Comparison of ENCODE assay signal across 8 cellular contexts in the genomic region with DNA sequence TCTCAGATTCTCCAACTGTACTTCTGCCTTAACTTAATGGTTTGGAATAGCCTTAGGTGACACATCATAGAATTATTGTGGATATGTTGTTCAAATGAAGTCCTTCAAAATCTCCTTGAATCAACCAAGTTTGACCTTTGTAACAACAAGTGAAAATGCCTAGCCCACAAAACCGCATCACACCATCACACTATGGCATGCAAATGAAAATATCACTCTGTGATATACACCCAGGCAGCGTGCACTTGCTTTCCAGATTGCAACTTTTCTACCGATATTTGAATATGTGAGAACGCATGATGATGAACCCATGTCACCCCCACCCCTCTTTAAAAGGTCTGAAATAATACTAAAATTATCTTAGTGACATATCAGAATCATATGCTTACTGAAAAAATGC.
"Had no signal": no experiment of that assay in that cellular context is flagged by ENCODE, and none has a peak within 500 bp of the region (broad histone marks: within the 10 kb centered on the region; RNA-seq: fewer than 3 reads in every experiment).

No MANE protein-coding gene starts in this region.

- H2AFZ ChIP-seq: GM23338 had no signal

- H3K4me2 ChIP-seq: GM23338 had no signal

- ATAC-seq: GM23338, K562 had no signal

- FAIRE-seq: H1, H54, HTR-8/SVneo, K562 had no signal

- DNase-seq: H9, HCEC 1CT, IMR-90 had no signal

- H3K4me3 ChIP-seq: GM23338, K562 had no signal
